Comparison of ENCODE assay signal across 8 cellular contexts in genomic region chr4:123415977-123416376, GRCh38. TPM values are rescaled to one million over a fixed set of nuclear protein-coding genes. Genes with fewer than 3 reads are reported as not detected.
DNase-seq lines count a peak whose midpoint lies in the region; ATAC-seq, FAIRE-seq and TF ChIP-seq lines count a peak whose summit lies in the region.
"Had no signal": no experiment of that assay in that cellular context is flagged by ENCODE, and none has a peak within 500 bp of the region (broad histone marks: within the 10 kb centered on the region; RNA-seq: fewer than 3 reads in every experiment).

No MANE protein-coding gene starts in this region.

- no peak for TF ChIP-seq CTCF in bronchial epithelial cell (IDR thresholded peaks at IDR 0.05; ENCODE audit: insufficient read depth, low read length, severe bottlenecking)
- TF ChIP-seq CTCF in left ventricle myocardium inferior (IDR thresholded peaks at IDR 0.05; ENCODE audit: borderline replicate concordance) = no peak

- no peak overlapping the region for H3K4me3 ChIP-seq in bronchial epithelial cell (ENCODE audit: low read depth, low read length)
- H3K4me3 ChIP-seq in left ventricle myocardium inferior = no peak overlapping the region
- H3K4me3 ChIP-seq: pancreas had no signal

- peaks cover 14% of the 10 kb centered on the region for H3K4me1 ChIP-seq in left ventricle myocardium inferior

- intact Hi-C loops in left ventricle myocardium inferior (cut with micrococcal nuclease) = no loop called here

- no peaks in the 10 kb centered on the region for H3K36me3 ChIP-seq in bronchial epithelial cell (ENCODE audit: control insufficient read depth, insufficient read depth, low read length)
- no peaks in the 10 kb centered on the region for H3K36me3 ChIP-seq in left ventricle myocardium inferior
- H3K36me3 ChIP-seq: pancreas had no signal

- FAIRE-seq in bronchial epithelial cell (lab: Jason Lieb, UNC) = no peak
- FAIRE-seq: pancreas had no signal

- H3K27me3 ChIP-seq in bronchial epithelial cell (ENCODE audit: control insufficient read depth, insufficient read depth, low read length) (no peaks in the 10 kb centered on the region), left ventricle myocardium inferior (ENCODE audit: low read depth) (no peaks in the 10 kb centered on the region)
- H3K27me3 ChIP-seq: pancreas had no signal

- no peak overlapping the region for H3K27ac ChIP-seq in left ventricle myocardium inferior (replicated peaks)
- H3K27ac ChIP-seq: pancreas had no signal

- peak; percentile 81 for DNase-seq in H4 (ENCODE audit: low spot score)
- peak; percentile 76 for DNase-seq in SKM-1 treated with dmso at 0.1 percent for 144 hours (lab: John Stamatoyannopoulos, UW; ENCODE audit: unreplicated experiment)
- DNase-seq in bronchial epithelial cell (ENCODE audit: low read depth) = peak; percentile 60
- peak; percentile 5 to 10 for DNase-seq in stimulated activated CD8-positive, alpha-beta memory T cell treated with anti-CD3 and anti-CD28 coated beads, Interleukin-7, amount 100 ng/mL, for 1 hour (ENCODE audit: low read depth in 2 of 2)
- no peak for DNase-seq in left ventricle myocardium inferior
- no peak for DNase-seq in cortex of kidney (lab: John Stamatoyannopoulos, UW)
- DNase-seq: pancreas had no signal

- no peak for ATAC-seq in GM18873 (IDR thresholded peaks at IDR 0.05; ENCODE audit: low FRiP score, unreplicated experiment)

- no peaks in the 10 kb centered on the region for H3K9me3 ChIP-seq in left ventricle myocardium inferior (replicated peaks)
- H3K9me3 ChIP-seq: pancreas had no signal

RNA-seq across cellular contexts. Expression of gene SPRY1, which starts 19.4 kb away (rescaled TPM):
- 1.3 and 2.6 TPM in 2 replicates for total RNA-seq in H4 (2014; rRNA removed; shearing (Covaris generic))
- 3.2 and 3.3 TPM in 2 replicates for total RNA-seq in bronchial epithelial cell
- total RNA-seq in left ventricle myocardium inferior = 39.7 TPM

Comparison
In these comparisons a context has a peak if more than half of its experiments do, and no peak if none do; other contexts are left out.
1. DNase-seq: peak in H4 (single experiment), SKM-1 treated with dmso at 0.1 percent for 144 hours (single experiment), bronchial epithelial cell (single experiment) and stimulated activated CD8-positive, alpha-beta memory T cell treated with anti-CD3 and anti-CD28 coated beads, Interleukin-7, amount 100 ng/mL, for 1 hour (2 of 2); none in left ventricle myocardium inferior (single experiment) and cortex of kidney (single experiment).